ENCODE assay signal across 8 cellular contexts in genomic region chr19:55674841-55675660, GRCh38.
DNase-seq lines count a peak whose midpoint lies in the region; ATAC-seq and TF ChIP-seq lines count a peak whose summit lies in the region.

Gene EPN1, plus strand, starts transcription at chr19:55675226. Its CDS starts 3,402 bp downstream, at chr19:55678628.

- H3K27ac Mint-ChIP-seq in central memory CD8-positive, alpha-beta T cell (ENCODE audit: low read depth): peak within 1 kb of the TSS; percentile 99

- peaks cover 66% of the 10 kb centered on the region for H3K4me1 Mint-ChIP-seq in central memory CD8-positive, alpha-beta T cell

- H3K4me3 Mint-ChIP-seq in central memory CD8-positive, alpha-beta T cell: peak within 1 kb of the TSS; percentile 99

- H3K27me3 Mint-ChIP-seq in central memory CD8-positive, alpha-beta T cell: no peaks in the 10 kb centered on the region

- ATAC-seq in GM19043 (IDR thresholded peaks at IDR 0.05; ENCODE audit: low read depth, unreplicated experiment) (peak; percentile 56), HG03354 (IDR thresholded peaks at IDR 0.05; ENCODE audit: poor library complexity, severe bottlenecking, unreplicated experiment) (peak; percentile 73)
- peak; percentile 92 to 94 for ATAC-seq in activated CD4-positive, CD25-positive, alpha-beta regulatory T cell treated with anti-CD3 and anti-CD28 coated beads, Interleukin-2, amount 50 U/mL, for 24 hours
- peak; percentile 93 for ATAC-seq in central memory CD8-positive, alpha-beta T cell (replicated peaks; ENCODE audit: extremely low read depth, poor library complexity, severe bottlenecking)

- H3K36me3 Mint-ChIP-seq in central memory CD8-positive, alpha-beta T cell (ENCODE audit: insufficient read depth): peaks cover 47% of the 10 kb centered on the region

- H3K9me3 Mint-ChIP-seq in central memory CD8-positive, alpha-beta T cell: no peaks in the 10 kb centered on the region

- TF ChIP-seq CTCF in AG09319 (IDR thresholded peaks at IDR 0.05; ENCODE audit: low read depth, low read length): no peak

- DNase-seq in AG09319 (ENCODE audit: extremely low read depth, low read depth) (peak; percentile 90), NCI-H446 treated with DMSO at 0.1 percent for 48 hours (lab: John Stamatoyannopoulos, UW) (peak; percentile 93), islet precursor cell (peak; percentile 98)
- DNase-seq in central memory CD8-positive, alpha-beta T cell (ENCODE audit: low spot score in 2 of 2): peak; percentile 89 to 95
- peak; percentile 97 for DNase-seq in stimulated activated CD4-positive, alpha-beta T cell treated with anti-CD3 and anti-CD28 coated beads, Interleukin-12 subunit alpha, Interleukin-12 subunit beta, amount 100 ng/mL, for 4 hours

Comparison
In these comparisons a context has a peak if more than half of its experiments do, and no peak if none do; other contexts are left out.
1. Peak in every context shown above with its lines: DNase-seq and ATAC-seq.